8 cellular contexts compared by ENCODE assay signal in genomic region chr3:98039322-98040024, GRCh38. TPM values are rescaled to one million over a fixed set of nuclear protein-coding genes. Genes with fewer than 3 reads are reported as not detected.
A peak's percentile ranks its signal among the peaks of the same experiment; 100 is the strongest.
DNase-seq lines count a peak whose midpoint lies in the region; ATAC-seq and TF ChIP-seq lines count a peak whose summit lies in the region.

No MANE protein-coding gene starts in this region.

- POLR2A ChIA-PET in AG04449 (lab: Yijun Ruan, JAX) (no interaction called here), MCF 10A (lab: Yijun Ruan, JAX) (interaction anchor here (1.0 kb wide), 1 partner anchor 12 kb away, joined by 3 read pairs; no protein-coding TSS in a partner anchor)

- DNase-seq in AG04449 (ENCODE audit: low read depth, low spot score) (peak; percentile 56), NCI-H2107 (lab: John Stamatoyannopoulos, UW) (peak; percentile 56), UCSD-AML1 (lab: John Stamatoyannopoulos, UW; ENCODE audit: unreplicated experiment) (peak; percentile 44), MCF 10A (ENCODE audit: unreplicated experiment) (peak; percentile 86), iPS-NIHi11 (ENCODE audit: low spot score) (peak; percentile 65)
- peak; percentile 43 to 60 for DNase-seq in stimulated activated CD4-positive, alpha-beta T cell treated with anti-CD3 and anti-CD28 coated beads, Interleukin-12 subunit alpha, Interleukin-12 subunit beta, amount 100 ng/mL, for 24 hours (ENCODE audit: low read depth in 2 of 2)

- no peaks in the 10 kb centered on the region for H3K9me3 Mint-ChIP-seq in MCF 10A (ENCODE audit: unreplicated experiment)

- ATAC-seq in GM18858 (IDR thresholded peaks at IDR 0.05; ENCODE audit: unreplicated experiment) (peak; percentile 91), HG03095 (IDR thresholded peaks at IDR 0.05; ENCODE audit: unreplicated experiment) (peak; percentile 95)

- H3K4me1 Mint-ChIP-seq in MCF 10A (ENCODE audit: insufficient read depth, unreplicated experiment), result no peaks in the 10 kb centered on the region

- CTCF ChIA-PET in AG04449 (lab: Yijun Ruan, JAX), result interaction anchor here (0.8 to 10.2 kb wide), 18 partner anchors 9 to 551 kb away, joined by 3 to 132 read pairs (median 4); partner anchors contain the start of gene ARL6
- CTCF ChIA-PET in MCF 10A (lab: Yijun Ruan, JAX), result interaction anchor here (0.6 to 5.4 kb wide), 43 partner anchors 8 to 962 kb away, joined by 3 to 82 read pairs (median 4); partner anchors contain the start of gene CPOX

- peak overlapping the region; percentile 59 for H3K4me3 Mint-ChIP-seq in MCF 10A (ENCODE audit: unreplicated experiment)

- intact Hi-C loops in MCF 10A (cut with micrococcal nuclease), result loop anchor here (1.0 to 10.0 kb wide), 7 partner anchors 145 to 775 kb away; partner anchors contain the start of genes CLDND1 and CPOX

- peak overlapping the region; percentile 59 for H3K4me3 ChIP-seq in AG04449 (ENCODE audit: low read depth, low read length)

- H3K36me3 Mint-ChIP-seq in MCF 10A (ENCODE audit: insufficient read depth, unreplicated experiment), result no peaks in the 10 kb centered on the region

- H3K27ac Mint-ChIP-seq in MCF 10A (ENCODE audit: low read depth, unreplicated experiment), result no peak overlapping the region

- no TSS peak for BruUV-seq in MCF 10A (replicated peaks; lab: Mats Ljungman, UMichigan)

- H3K27me3 Mint-ChIP-seq in MCF 10A (ENCODE audit: insufficient read depth, unreplicated experiment), result peaks cover 70% of the 10 kb centered on the region

- peak; percentile 81 for TF ChIP-seq CTCF in AG04449 (IDR thresholded peaks at IDR 0.05; ENCODE audit: insufficient read depth, low read length, missing control alignments)
- TF ChIP-seq CTCF in MCF 10A (IDR thresholded peaks at IDR 0.05; ENCODE audit: unreplicated experiment), result peak; percentile 79

RNA-seq across cellular contexts. Expression of gene GABRR3, which starts 4.4 kb away (rescaled TPM):
- not detected in 2 replicates for total RNA-seq in MCF 10A (2022)

RNA-seq across cellular contexts. Expression of gene OR5AC2, which starts 47.5 kb away (rescaled TPM):
- total RNA-seq in MCF 10A (2022), result not detected in 2 replicates

Comparison
In these comparisons a context has a peak if more than half of its experiments do, and no peak if none do; other contexts are left out.
1. Peak in every context shown above with its lines: DNase-seq, ATAC-seq and H3K4me3 ChIP-seq.